19 cellular contexts compared by ENCODE assay signal in genomic region chr9:71524996-71525580, GRCh38.
DNase-seq lines count a peak whose midpoint lies in the region; ATAC-seq and TF ChIP-seq lines count a peak whose summit lies in the region.
"Had no signal": no experiment of that assay in that cellular context is flagged by ENCODE, and none has a peak within 500 bp of the region (broad histone marks: within the 10 kb centered on the region; RNA-seq: fewer than 3 reads in every experiment).

No MANE protein-coding gene starts in this region.

- H2BK5ac ChIP-seq in trophoblast cell (ENCODE audit: low read depth, low read length, poor library complexity) = no peak overlapping the region

- no peak for TF ChIP-seq CTCF in GM23338 (conservative IDR thresholded peaks at IDR 0.05; ENCODE audit: low read depth in 2 of 2)

- H4K91ac ChIP-seq in trophoblast cell (ENCODE audit: low read depth, low read length) = no peak overlapping the region

- H3K23ac ChIP-seq in trophoblast cell (ENCODE audit: low read length) = no peak overlapping the region

- no peaks in the 10 kb centered on the region for H3K27me3 ChIP-seq in GM23338 (ENCODE audit: insufficient read depth)
- no peaks in the 10 kb centered on the region for H3K27me3 ChIP-seq in trophoblast cell (ENCODE audit: insufficient read depth, low read length)
- H3K27me3 ChIP-seq in MG63 = no peaks in the 10 kb centered on the region
- H3K27me3 ChIP-seq: Peyer's patch had no signal

- no peak overlapping the region for H3K4me2 ChIP-seq in GM23338
- no peak overlapping the region for H3K4me2 ChIP-seq in trophoblast cell (ENCODE audit: low read length)

- H3K9ac ChIP-seq in trophoblast cell (ENCODE audit: low read length) = no peak overlapping the region

- H2BK120ac ChIP-seq in trophoblast cell (ENCODE audit: insufficient read depth, low read length, poor library complexity) = no peak overlapping the region

- peak overlapping the region; percentile 45; the same call in 1 of the 2 replicates for H2AFZ ChIP-seq in GM23338
- no peak overlapping the region for H2AFZ ChIP-seq in trophoblast cell (ENCODE audit: insufficient read depth, low read length, poor library complexity)

- no peak overlapping the region for H3K18ac ChIP-seq in trophoblast cell (ENCODE audit: low read length)

- no peak overlapping the region for H4K12ac ChIP-seq in trophoblast cell (ENCODE audit: low read depth, low read length)

- H3K4me1 Mint-ChIP-seq in GM23338 = no peaks in the 10 kb centered on the region; the same call in 2 of the 3 replicates

- no peak for DNase-seq in GM23338 (ENCODE audit: low spot score)
- DNase-seq in trophoblast cell = no peak
- DNase-seq in AG08396 (ENCODE audit: low spot score) = no peak
- DNase-seq in MG63 = no peak
- DNase-seq: DMS 273 treated with DMSO at 0.1 percent for 48 hours, GDM1, HFFc6, KBM-7, NCI-H1436 treated with DMSO at 0.1 percent for 48 hours, NCI-H2029 treated with DMSO at 0.1 percent for 48 hours, NCI-H510A, Peyer's patch, SHP77, T-helper 1 cell had no signal

- H3K27ac ChIP-seq in GM23338 (ENCODE audit: low read depth) (no peak overlapping the region), trophoblast cell (ENCODE audit: low read depth, low read length) (no peak overlapping the region)
- H3K27ac ChIP-seq: C4-2B, Peyer's patch had no signal

- no peak overlapping the region for H3K4ac ChIP-seq in trophoblast cell (ENCODE audit: low read depth, low read length)

- no peaks in the 10 kb centered on the region for H3K79me2 ChIP-seq in GM23338 (replicated peaks; ENCODE audit: insufficient read depth)
- H3K79me2 ChIP-seq in trophoblast cell (ENCODE audit: control insufficient read depth, insufficient read depth, low read length, poor library complexity) = no peaks in the 10 kb centered on the region

- no peaks in the 10 kb centered on the region for H3K36me3 ChIP-seq in GM23338 (ENCODE audit: insufficient read depth)
- no peaks in the 10 kb centered on the region for H3K36me3 ChIP-seq in trophoblast cell (ENCODE audit: control insufficient read depth in 1 of 2, insufficient read depth in 2 of 2, low read length in 2 of 2)
- no peaks in the 10 kb centered on the region for H3K36me3 ChIP-seq in MG63
- H3K36me3 ChIP-seq: Peyer's patch had no signal

- no peaks in the 10 kb centered on the region for H3K27me3 Mint-ChIP-seq in GM23338 (ENCODE audit: insufficient read depth, low read depth, poor library complexity)

- H3K4me3 ChIP-seq in GM23338 (no peak overlapping the region), trophoblast cell (ENCODE audit: low read depth, low read length) (no peak overlapping the region), MG63 (no peak overlapping the region)
- H3K4me3 ChIP-seq: Peyer's patch had no signal

- H3K79me1 ChIP-seq in trophoblast cell (ENCODE audit: low read length) = no peaks in the 10 kb centered on the region

- H3K4me3 Mint-ChIP-seq in GM23338 = no peak overlapping the region
- H3K4me3 Mint-ChIP-seq: HFFc6 had no signal

- H3F3A ChIP-seq in GM23338 (replicated peaks; ENCODE audit: low read depth) = no peaks in the 10 kb centered on the region

- H4K8ac ChIP-seq in trophoblast cell (ENCODE audit: low read depth, low read length) = no peak overlapping the region

- no CpG with 5 or more reads among the region's 16 CpGs for WGBS in trophoblast cell (ENCODE audit: extremely low coverage, insufficient coverage, insufficient read length)

- 0 out of 2 replicates have a peak, but pooled peaks cover under 1% of the 10 kb centered on the region for H3K4me1 ChIP-seq in GM23338 (ENCODE audit: insufficient read depth)
- H3K4me1 ChIP-seq in trophoblast cell (ENCODE audit: control insufficient read depth in 1 of 2, insufficient read depth in 2 of 2, low read length in 2 of 2) = no peaks in the 10 kb centered on the region
- H3K4me1 ChIP-seq: Peyer's patch had no signal

- H3K36me3 Mint-ChIP-seq in GM23338 (ENCODE audit: low read depth) = no peaks in the 10 kb centered on the region

- H3K9me3 ChIP-seq in trophoblast cell (ENCODE audit: insufficient read depth, low read depth, low read length) (no peaks in the 10 kb centered on the region), MG63 (no peaks in the 10 kb centered on the region)
- H3K9me3 ChIP-seq: Peyer's patch had no signal

- H3K14ac ChIP-seq in trophoblast cell (ENCODE audit: low read length) = no peak overlapping the region

- peak; percentile 71 for ATAC-seq in GM18508 (IDR thresholded peaks at IDR 0.05; ENCODE audit: insufficient read depth, unreplicated experiment)
- no peak for ATAC-seq in GM23338
- peak; percentile 59 for ATAC-seq in HG03571 (IDR thresholded peaks at IDR 0.05; ENCODE audit: unreplicated experiment)
- ATAC-seq in GM21526 (IDR thresholded peaks at IDR 0.05; ENCODE audit: low FRiP score, unreplicated experiment) = no peak
- ATAC-seq: SK-N-SH treated with all-trans-retinoic acid at 6 μM for 48 hours had no signal

- no peaks in the 10 kb centered on the region for H3K9me3 Mint-ChIP-seq in GM23338
- H3K9me3 Mint-ChIP-seq: HFFc6 had no signal

- no peaks in the 10 kb centered on the region for H4K20me1 ChIP-seq in GM23338 (replicated peaks; ENCODE audit: insufficient read depth)

- H3K27ac Mint-ChIP-seq in GM23338 = no peak overlapping the region
- H3K27ac Mint-ChIP-seq: HFFc6 had no signal

- H3K9me2 ChIP-seq in GM23338 (ENCODE audit: insufficient read depth) = 0 out of 2 replicates have a peak, but pooled peaks cover 2% of the 10 kb centered on the region

- H2AK5ac ChIP-seq in trophoblast cell (ENCODE audit: low read length) = no peak overlapping the region

- H2BK12ac ChIP-seq in trophoblast cell (ENCODE audit: low read length) = peak overlapping the region; percentile 5

TF ChIP-seq in GM23338, 12 proteins besides CTCF, POLR2A, EP300 and RAD21 (continues in another document):
- TF ChIP-seq EZH2phosphoT487 (IDR thresholded peaks at IDR 0.05; ENCODE audit: unreplicated experiment) (no peak), ZNF114 (CRISPR knock-in tag; IDR thresholded peaks at IDR 0.05) (no peak)
- TF ChIP-seq, protein P1, sequence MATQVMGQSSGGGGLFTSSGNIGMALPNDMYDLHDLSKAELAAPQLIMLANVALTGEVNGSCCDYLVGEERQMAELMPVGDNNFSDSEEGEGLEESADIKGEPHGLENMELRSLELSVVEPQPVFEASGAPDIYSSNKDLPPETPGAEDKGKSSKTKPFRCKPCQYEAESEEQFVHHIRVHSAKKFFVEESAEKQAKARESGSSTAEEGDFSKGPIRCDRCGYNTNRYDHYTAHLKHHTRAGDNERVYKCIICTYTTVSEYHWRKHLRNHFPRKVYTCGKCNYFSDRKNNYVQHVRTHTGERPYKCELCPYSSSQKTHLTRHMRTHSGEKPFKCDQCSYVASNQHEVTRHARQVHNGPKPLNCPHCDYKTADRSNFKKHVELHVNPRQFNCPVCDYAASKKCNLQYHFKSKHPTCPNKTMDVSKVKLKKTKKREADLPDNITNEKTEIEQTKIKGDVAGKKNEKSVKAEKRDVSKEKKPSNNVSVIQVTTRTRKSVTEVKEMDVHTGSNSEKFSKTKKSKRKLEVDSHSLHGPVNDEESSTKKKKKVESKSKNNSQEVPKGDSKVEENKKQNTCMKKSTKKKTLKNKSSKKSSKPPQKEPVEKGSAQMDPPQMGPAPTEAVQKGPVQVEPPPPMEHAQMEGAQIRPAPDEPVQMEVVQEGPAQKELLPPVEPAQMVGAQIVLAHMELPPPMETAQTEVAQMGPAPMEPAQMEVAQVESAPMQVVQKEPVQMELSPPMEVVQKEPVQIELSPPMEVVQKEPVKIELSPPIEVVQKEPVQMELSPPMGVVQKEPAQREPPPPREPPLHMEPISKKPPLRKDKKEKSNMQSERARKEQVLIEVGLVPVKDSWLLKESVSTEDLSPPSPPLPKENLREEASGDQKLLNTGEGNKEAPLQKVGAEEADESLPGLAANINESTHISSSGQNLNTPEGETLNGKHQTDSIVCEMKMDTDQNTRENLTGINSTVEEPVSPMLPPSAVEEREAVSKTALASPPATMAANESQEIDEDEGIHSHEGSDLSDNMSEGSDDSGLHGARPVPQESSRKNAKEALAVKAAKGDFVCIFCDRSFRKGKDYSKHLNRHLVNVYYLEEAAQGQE (IDR thresholded peaks at IDR 0.05; ENCODE audit: unreplicated experiment) = no peak

Comparison
In these comparisons a context has a peak if more than half of its experiments do, and no peak if none do; other contexts are left out.
1. ATAC-seq: peak in GM18508 (single experiment) and HG03571 (single experiment); none in GM23338 (single experiment) and GM21526 (single experiment).